In genomic region chr10:27242951-27243551, GRCh38 we compare ENCODE assay signal across 1 cellular context.
A peak's percentile ranks its signal among the peaks of the same experiment; 100 is the strongest.
TF ChIP-seq lines count a peak whose summit lies in the region.

No MANE protein-coding gene starts in this region.

TF ChIP-seq in SK-N-SH, 30 proteins besides CTCF, POLR2A, EP300 and RAD21 (continued from another document):
- TF ChIP-seq PBX3 (IDR thresholded peaks at IDR 0.05): no peak
- TF ChIP-seq NRF1 (IDR thresholded peaks at IDR 0.05; ENCODE audit: low read depth, low read length): 0 out of 2 replicates have a peak, but pooled peaks have one; percentile 28
- TF ChIP-seq MXI1 (IDR thresholded peaks at IDR 0.05; ENCODE audit: low read depth, low read length): peak; percentile 89
- no peak for TF ChIP-seq JUND (IDR thresholded peaks at IDR 0.05)
- no peak for TF ChIP-seq REST (IDR thresholded peaks at IDR 0.05; ENCODE audit: low read depth, low read length)
- TF ChIP-seq FOXM1 (IDR thresholded peaks at IDR 0.05; ENCODE audit: low read depth): no peak
- no peak for TF ChIP-seq GATA2 (CRISPR knock-in tag; IDR thresholded peaks at IDR 0.05)
- TF ChIP-seq YY1 (IDR thresholded peaks at IDR 0.05; ENCODE audit: low read depth): no peak; the same call in none of the 2 replicates
- no peak for TF ChIP-seq ELF1 (IDR thresholded peaks at IDR 0.05)
- TF ChIP-seq RCOR1 (IDR thresholded peaks at IDR 0.05; ENCODE audit: low read length): no peak
- no peak for TF ChIP-seq USF1 (IDR thresholded peaks at IDR 0.05; ENCODE audit: borderline replicate concordance, low read depth)
- TF ChIP-seq ZBTB33 (IDR thresholded peaks at IDR 0.05; ENCODE audit: borderline replicate concordance, low read depth): no peak
- TF ChIP-seq MEF2A (IDR thresholded peaks at IDR 0.05; ENCODE audit: borderline replicate concordance, low read depth): no peak
- no peak for TF ChIP-seq RFX5 (IDR thresholded peaks at IDR 0.05; ENCODE audit: low read length)
- TF ChIP-seq TCF12 (IDR thresholded peaks at IDR 0.05): peak; percentile 44; the same call in 1 of the 2 replicates
- TF ChIP-seq SIN3A (IDR thresholded peaks at IDR 0.05; ENCODE audit: borderline replicate concordance, low read depth, low read length): no peak
- TF ChIP-seq MAX (IDR thresholded peaks at IDR 0.05; ENCODE audit: low read depth): peak; percentile 96
- TF ChIP-seq FOXJ3 (CRISPR knock-in tag; IDR thresholded peaks at IDR 0.05): no peak
- TF ChIP-seq POLR2AphosphoS5 (IDR thresholded peaks at IDR 0.05; ENCODE audit: low read depth, low read length): peak; percentile 97
- TF ChIP-seq USF2 (IDR thresholded peaks at IDR 0.05; ENCODE audit: borderline replicate concordance, low read depth, low read length): no peak
- TF ChIP-seq CHD2 (IDR thresholded peaks at IDR 0.05; ENCODE audit: low read length, partially characterized antibody): no peak
- TF ChIP-seq TAF1 (IDR thresholded peaks at IDR 0.05; ENCODE audit: borderline replicate concordance, low read depth, low read length): peak; percentile 83
- no peak for TF ChIP-seq SMC3 (IDR thresholded peaks at IDR 0.05; ENCODE audit: low read depth, low read length)
- no peak for TF ChIP-seq FOSL2 (IDR thresholded peaks at IDR 0.05; ENCODE audit: borderline replicate concordance, low read depth)
- no peak for TF ChIP-seq IRF3 (IDR thresholded peaks at IDR 0.05; ENCODE audit: low read depth, low read length)
- TF ChIP-seq GABPA (IDR thresholded peaks at IDR 0.05; ENCODE audit: low read depth): peak; percentile 88
